1 cellular context compared by ENCODE assay signal in the genomic region with DNA sequence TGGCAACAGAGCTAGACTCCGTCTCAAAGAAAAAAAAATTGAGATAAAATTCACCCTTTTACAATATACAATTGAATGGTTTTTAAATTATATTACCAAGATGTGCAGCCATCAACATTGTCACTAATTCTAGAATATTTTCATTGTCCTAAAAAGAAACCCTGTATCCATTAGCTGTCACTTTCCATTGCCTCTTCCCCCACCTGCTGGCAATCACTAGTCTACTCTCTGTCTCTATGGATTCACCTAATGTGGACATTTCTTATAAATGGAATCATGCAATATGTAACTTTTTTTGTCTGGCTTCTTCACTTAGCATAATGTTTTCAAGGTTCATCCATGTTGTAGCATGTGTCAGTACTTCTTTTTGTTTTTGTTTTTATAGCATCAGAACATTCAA.
TF ChIP-seq lines count a peak whose summit lies in the region.

No MANE protein-coding gene starts in this region.

TF ChIP-seq in GM12878, 131 proteins besides CTCF, POLR2A, EP300 and RAD21:
- no peak for TF ChIP-seq CBX3 (IDR thresholded peaks at IDR 0.05; ENCODE audit: borderline replicate concordance, low read depth)
- TF ChIP-seq, protein P1, sequence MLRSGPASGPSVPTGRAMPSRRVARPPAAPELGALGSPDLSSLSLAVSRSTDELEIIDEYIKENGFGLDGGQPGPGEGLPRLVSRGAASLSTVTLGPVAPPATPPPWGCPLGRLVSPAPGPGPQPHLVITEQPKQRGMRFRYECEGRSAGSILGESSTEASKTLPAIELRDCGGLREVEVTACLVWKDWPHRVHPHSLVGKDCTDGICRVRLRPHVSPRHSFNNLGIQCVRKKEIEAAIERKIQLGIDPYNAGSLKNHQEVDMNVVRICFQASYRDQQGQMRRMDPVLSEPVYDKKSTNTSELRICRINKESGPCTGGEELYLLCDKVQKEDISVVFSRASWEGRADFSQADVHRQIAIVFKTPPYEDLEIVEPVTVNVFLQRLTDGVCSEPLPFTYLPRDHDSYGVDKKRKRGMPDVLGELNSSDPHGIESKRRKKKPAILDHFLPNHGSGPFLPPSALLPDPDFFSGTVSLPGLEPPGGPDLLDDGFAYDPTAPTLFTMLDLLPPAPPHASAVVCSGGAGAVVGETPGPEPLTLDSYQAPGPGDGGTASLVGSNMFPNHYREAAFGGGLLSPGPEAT (IDR thresholded peaks at IDR 0.05; ENCODE audit: low read depth) = no peak
- TF ChIP-seq CBX5 (IDR thresholded peaks at IDR 0.05; ENCODE audit: low read depth) = no peak
